Comparison of ENCODE assay signal across 9 cellular contexts in the genomic region with DNA sequence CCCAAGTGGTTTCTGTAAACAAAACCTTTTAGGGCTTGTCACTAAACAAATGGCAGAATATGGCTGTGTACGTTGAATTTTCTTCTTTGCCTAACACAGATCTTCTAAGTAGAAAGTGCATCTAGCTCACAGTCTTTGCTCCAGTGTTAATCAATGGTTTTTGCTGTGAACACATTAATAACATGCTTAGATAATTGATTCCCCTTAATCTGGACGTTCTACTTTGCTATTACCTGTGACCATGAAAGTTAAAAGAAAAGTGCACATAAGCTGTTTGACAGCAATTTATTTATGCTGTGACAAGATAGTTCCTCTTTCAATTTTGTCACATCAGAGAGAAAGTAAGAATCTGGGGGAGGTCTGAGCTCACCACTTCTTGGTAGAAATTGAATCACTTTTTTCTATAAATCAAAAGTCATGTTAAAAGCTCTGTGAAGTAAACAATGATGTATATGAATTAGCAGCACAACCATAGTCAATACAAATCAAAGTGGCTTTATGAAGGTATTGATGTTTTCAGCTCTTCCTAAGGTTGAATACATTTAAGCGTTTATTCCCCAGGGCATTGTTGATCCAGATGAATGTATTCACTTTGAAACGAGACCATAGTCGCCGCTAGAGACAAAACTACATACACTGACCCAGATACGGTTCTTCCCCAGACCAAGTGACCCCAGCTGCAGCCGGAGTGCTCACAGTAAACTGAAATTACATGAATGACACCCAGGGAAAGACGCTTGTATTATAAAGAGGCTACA.
DNase-seq lines count a peak whose midpoint lies in the region; ATAC-seq and TF ChIP-seq lines count a peak whose summit lies in the region.
"Had no signal": no experiment of that assay in that cellular context is flagged by ENCODE, and none has a peak within 500 bp of the region (broad histone marks: within the 10 kb centered on the region; RNA-seq: fewer than 3 reads in every experiment).

No MANE protein-coding gene starts in this region.

- H2AFZ ChIP-seq in GM23338: no peak overlapping the region

- H3K4me1 Mint-ChIP-seq in GM23338 (peaks cover 4% of the 10 kb centered on the region; the same call in 2 of the 3 replicates), mesothelial cell of epicardium (no peaks in the 10 kb centered on the region)

- H3K4me3 Mint-ChIP-seq in GM23338 (no peak overlapping the region), mesothelial cell of epicardium (no peak overlapping the region)
- H3K4me3 Mint-ChIP-seq: activated naive CD8-positive, alpha-beta T cell had no signal

- H3K9ac ChIP-seq in HUES48 (ENCODE audit: low read depth, low read length): no peak overlapping the region

- no peaks in the 10 kb centered on the region for H3K9me3 ChIP-seq in HUES48 (ENCODE audit: control insufficient read depth, insufficient read depth, low read length)

- no peak overlapping the region for H3K27ac ChIP-seq in GM23338 (ENCODE audit: low read depth)
- peak overlapping the region; percentile 86 for H3K27ac ChIP-seq in HUES48 (ENCODE audit: low read depth, low read length)

- 0 out of 2 replicates have a peak overlapping the region, but pooled peaks have one; percentile 45 for H3K4me2 ChIP-seq in GM23338

- DNase-seq in GM23338 (ENCODE audit: low spot score) (no peak), midbrain (lab: John Stamatoyannopoulos, UW) (peak; percentile 32), DMS153 (lab: John Stamatoyannopoulos, UW) (no peak), mesothelial cell of epicardium (ENCODE audit: low spot score in 2 of 2, unreplicated experiment in 2 of 2) (no peak), HuH-7.5 (ENCODE audit: low spot score) (no peak), NCI-H2227 treated with DMSO at 0.1 percent for 48 hours (lab: John Stamatoyannopoulos, UW) (no peak)

- H4K20me1 ChIP-seq in GM23338 (replicated peaks; ENCODE audit: insufficient read depth): no peaks in the 10 kb centered on the region

- H3K9me3 Mint-ChIP-seq in GM23338: no peaks in the 10 kb centered on the region
- peaks cover 8% of the 10 kb centered on the region for H3K9me3 Mint-ChIP-seq in mesothelial cell of epicardium

- H3K36me3 ChIP-seq in GM23338 (ENCODE audit: insufficient read depth) (no peaks in the 10 kb centered on the region), HUES48 (ENCODE audit: control insufficient read depth, insufficient read depth, low read length) (no peaks in the 10 kb centered on the region)

- H3K27me3 ChIP-seq in GM23338 (ENCODE audit: insufficient read depth) (no peaks in the 10 kb centered on the region), HUES48 (ENCODE audit: control insufficient read depth, insufficient read depth, low read length) (no peaks in the 10 kb centered on the region)

- H3K27me3 Mint-ChIP-seq in GM23338 (ENCODE audit: insufficient read depth, low read depth, poor library complexity) (no peaks in the 10 kb centered on the region), mesothelial cell of epicardium (ENCODE audit: low read depth) (no peaks in the 10 kb centered on the region)
- H3K27me3 Mint-ChIP-seq: activated naive CD8-positive, alpha-beta T cell had no signal

- H3K4me3 ChIP-seq in GM23338 (no peak overlapping the region), HUES48 (ENCODE audit: low read depth, low read length) (no peak overlapping the region)

- peaks cover 58% of the 10 kb centered on the region for H3K4me1 ChIP-seq in GM23338 (ENCODE audit: insufficient read depth)
- H3K4me1 ChIP-seq in HUES48 (ENCODE audit: control insufficient read depth, insufficient read depth, low read length): peaks cover 55% of the 10 kb centered on the region

- H3K36me3 Mint-ChIP-seq in GM23338 (ENCODE audit: low read depth) (peaks cover 4% of the 10 kb centered on the region; the same call in 1 of the 3 replicates), mesothelial cell of epicardium (no peaks in the 10 kb centered on the region)
- H3K36me3 Mint-ChIP-seq: activated naive CD8-positive, alpha-beta T cell had no signal

- TF ChIP-seq CTCF in GM23338 (conservative IDR thresholded peaks at IDR 0.05; ENCODE audit: low read depth in 2 of 2) (no peak), mesothelial cell of epicardium (IDR thresholded peaks at IDR 0.05; ENCODE audit: unreplicated experiment) (no peak)

- H3F3A ChIP-seq in GM23338 (replicated peaks; ENCODE audit: low read depth): no peaks in the 10 kb centered on the region

- H3K27ac Mint-ChIP-seq in GM23338 (no peak overlapping the region), mesothelial cell of epicardium (no peak overlapping the region)
- H3K27ac Mint-ChIP-seq: activated naive CD8-positive, alpha-beta T cell had no signal

- ATAC-seq in GM18858 (IDR thresholded peaks at IDR 0.05; ENCODE audit: unreplicated experiment): peak; percentile 71
- ATAC-seq in GM23338: no peak; the same call in 1 of the 3 replicates

- H3K79me2 ChIP-seq in GM23338 (replicated peaks; ENCODE audit: insufficient read depth): no peaks in the 10 kb centered on the region

- no peaks in the 10 kb centered on the region for H3K9me2 ChIP-seq in GM23338 (ENCODE audit: insufficient read depth)

TF ChIP-seq in GM23338, 12 proteins besides CTCF, POLR2A, EP300 and RAD21 (continues in another document):
- TF ChIP-seq STAT1 (IDR thresholded peaks at IDR 0.05; ENCODE audit: unreplicated experiment) (no peak), JUNB (IDR thresholded peaks at IDR 0.05; ENCODE audit: unreplicated experiment) (no peak)
- TF ChIP-seq, protein P1, sequence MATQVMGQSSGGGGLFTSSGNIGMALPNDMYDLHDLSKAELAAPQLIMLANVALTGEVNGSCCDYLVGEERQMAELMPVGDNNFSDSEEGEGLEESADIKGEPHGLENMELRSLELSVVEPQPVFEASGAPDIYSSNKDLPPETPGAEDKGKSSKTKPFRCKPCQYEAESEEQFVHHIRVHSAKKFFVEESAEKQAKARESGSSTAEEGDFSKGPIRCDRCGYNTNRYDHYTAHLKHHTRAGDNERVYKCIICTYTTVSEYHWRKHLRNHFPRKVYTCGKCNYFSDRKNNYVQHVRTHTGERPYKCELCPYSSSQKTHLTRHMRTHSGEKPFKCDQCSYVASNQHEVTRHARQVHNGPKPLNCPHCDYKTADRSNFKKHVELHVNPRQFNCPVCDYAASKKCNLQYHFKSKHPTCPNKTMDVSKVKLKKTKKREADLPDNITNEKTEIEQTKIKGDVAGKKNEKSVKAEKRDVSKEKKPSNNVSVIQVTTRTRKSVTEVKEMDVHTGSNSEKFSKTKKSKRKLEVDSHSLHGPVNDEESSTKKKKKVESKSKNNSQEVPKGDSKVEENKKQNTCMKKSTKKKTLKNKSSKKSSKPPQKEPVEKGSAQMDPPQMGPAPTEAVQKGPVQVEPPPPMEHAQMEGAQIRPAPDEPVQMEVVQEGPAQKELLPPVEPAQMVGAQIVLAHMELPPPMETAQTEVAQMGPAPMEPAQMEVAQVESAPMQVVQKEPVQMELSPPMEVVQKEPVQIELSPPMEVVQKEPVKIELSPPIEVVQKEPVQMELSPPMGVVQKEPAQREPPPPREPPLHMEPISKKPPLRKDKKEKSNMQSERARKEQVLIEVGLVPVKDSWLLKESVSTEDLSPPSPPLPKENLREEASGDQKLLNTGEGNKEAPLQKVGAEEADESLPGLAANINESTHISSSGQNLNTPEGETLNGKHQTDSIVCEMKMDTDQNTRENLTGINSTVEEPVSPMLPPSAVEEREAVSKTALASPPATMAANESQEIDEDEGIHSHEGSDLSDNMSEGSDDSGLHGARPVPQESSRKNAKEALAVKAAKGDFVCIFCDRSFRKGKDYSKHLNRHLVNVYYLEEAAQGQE (IDR thresholded peaks at IDR 0.05; ENCODE audit: unreplicated experiment): no peak
